8 cellular contexts compared by ENCODE assay signal in genomic region chr5:141135030-141135717, GRCh38. TPM values are rescaled to one million over a fixed set of nuclear protein-coding genes. Genes with fewer than 3 reads are reported as not detected.
A peak's percentile ranks its signal among the peaks of the same experiment; 100 is the strongest.
DNase-seq lines count a peak whose midpoint lies in the region; ATAC-seq, FAIRE-seq and TF ChIP-seq lines count a peak whose summit lies in the region.

Gene PCDHB5, plus strand, starts transcription at chr5:141135206. Its CDS starts 229 bp downstream, at chr5:141135435.

- H3K9me3 Mint-ChIP-seq in CD4-positive, alpha-beta memory T cell: peaks cover 9 to 62% (median 48%) of the 10 kb centered on the region in 8 donors
- peaks cover 27 to 45% (median 37%) of the 10 kb centered on the region in 7 donors for H3K9me3 Mint-ChIP-seq in CD14-positive monocyte

- H3K27me3 ChIP-seq in CD4-positive, alpha-beta memory T cell (ENCODE audit: insufficient read depth, low read length): no peaks in the 10 kb centered on the region
- H3K27me3 ChIP-seq in Karpas-422 (ENCODE audit: low read length) (no peaks in the 10 kb centered on the region), adipocyte (replicated peaks; ENCODE audit: control insufficient read depth, insufficient read depth, low read length) (no peaks in the 10 kb centered on the region), upper lobe of left lung (no peaks in the 10 kb centered on the region)

- DNase-seq in CD4-positive, alpha-beta memory T cell: peak in 1 of 5 donors; percentile 4
- DNase-seq in Karpas-422 (peak; percentile 62), adipocyte (ENCODE audit: low read depth) (peak; percentile 19), kidney (no peak), upper lobe of left lung (no peak), CD14-positive monocyte (ENCODE audit: low spot score) (no peak), left colon (no peak)

- FAIRE-seq in kidney (lab: Jason Lieb, UNC): no peak

- H3K4me3 ChIP-seq in CD4-positive, alpha-beta memory T cell (ENCODE audit: low read length in 2 of 2): no peak within 1 kb of the TSS
- H3K4me3 ChIP-seq in Karpas-422 (ENCODE audit: low read length): no peak within 1 kb of the TSS
- peak within 1 kb of the TSS; percentile 78 for H3K4me3 ChIP-seq in adipocyte (ENCODE audit: low read length)
- peak within 1 kb of the TSS; percentile 68 to 74 for H3K4me3 ChIP-seq in kidney (ENCODE audit: low read length in 2 of 2)
- H3K4me3 ChIP-seq in upper lobe of left lung: peak within 1 kb of the TSS in 3 of 4 donors; percentile 32 to 39 (median 39)

- H3K36me3 ChIP-seq in CD4-positive, alpha-beta memory T cell (ENCODE audit: insufficient read depth, low read length): no peaks in the 10 kb centered on the region
- H3K36me3 ChIP-seq in Karpas-422 (ENCODE audit: insufficient read depth, low read length) (no peaks in the 10 kb centered on the region), adipocyte (ENCODE audit: control insufficient read depth, insufficient read depth, low read length, severe bottlenecking) (no peaks in the 10 kb centered on the region), kidney (ENCODE audit: control insufficient read depth in 1 of 2, insufficient read depth in 2 of 2, low read length in 2 of 2) (no peaks in the 10 kb centered on the region), upper lobe of left lung (no peaks in the 10 kb centered on the region)

- TF ChIP-seq POLR2A in upper lobe of left lung (IDR thresholded peaks at IDR 0.05): no peak

- WGBS in upper lobe of left lung, 2 donors: 23% methylated on average over 22 of the region's 22 CpGs

- H3K27ac Mint-ChIP-seq in CD4-positive, alpha-beta memory T cell: no peak within 1 kb of the TSS
- H3K27ac Mint-ChIP-seq in CD14-positive monocyte: no peak within 1 kb of the TSS

- no peaks in the 10 kb centered on the region for H4K20me1 ChIP-seq in Karpas-422 (ENCODE audit: insufficient read depth, low read depth, low read length)

- H3K9ac ChIP-seq in Karpas-422 (ENCODE audit: low read length): no peak within 1 kb of the TSS
- peak within 1 kb of the TSS; percentile 49 for H3K9ac ChIP-seq in adipocyte (ENCODE audit: low read length)
- peak within 1 kb of the TSS in 1 of 2 donors; percentile 68 for H3K9ac ChIP-seq in kidney (ENCODE audit: low read length in 2 of 2)

- no peaks in the 10 kb centered on the region for H3K4me1 ChIP-seq in CD4-positive, alpha-beta memory T cell (ENCODE audit: insufficient read depth, low read length)
- H3K4me1 ChIP-seq in Karpas-422 (ENCODE audit: low read length) (no peaks in the 10 kb centered on the region), adipocyte (ENCODE audit: control insufficient read depth, insufficient read depth, low read length) (no peaks in the 10 kb centered on the region), kidney (ENCODE audit: control insufficient read depth in 1 of 2, insufficient read depth in 1 of 2, low read depth in 1 of 2, low read length in 2 of 2) (no peaks in the 10 kb centered on the region), upper lobe of left lung (no peaks in the 10 kb centered on the region)

- no peak within 1 kb of the TSS for H3K27ac ChIP-seq in CD4-positive, alpha-beta memory T cell (ENCODE audit: low read depth, low read length)
- no peak within 1 kb of the TSS for H3K27ac ChIP-seq in Karpas-422 (ENCODE audit: low read length)
- no peak within 1 kb of the TSS for H3K27ac ChIP-seq in kidney (ENCODE audit: low read depth in 2 of 2, low read length in 2 of 2)
- peak within 1 kb of the TSS in 1 of 4 donors; percentile 36 for H3K27ac ChIP-seq in upper lobe of left lung

- peak within 1 kb of the TSS; percentile 25 to 88 (median 64) for H3K4me3 Mint-ChIP-seq in CD4-positive, alpha-beta memory T cell
- peak within 1 kb of the TSS in 1 of 2 donors; percentile 36 for H3K4me3 Mint-ChIP-seq in CD14-positive monocyte

- no peak within 1 kb of the TSS for H3K4me2 ChIP-seq in Karpas-422 (ENCODE audit: low read depth, low read length, poor library complexity, severe bottlenecking)

- CTCF ChIA-PET in CD4-positive, alpha-beta memory T cell (lab: Charles Lee; ENCODE audit: partially characterized antibody): no interaction called here

- intact Hi-C loops in CD4-positive, alpha-beta memory T cell (cut with micrococcal nuclease): no loop called here
- intact Hi-C loops in kidney (cut with DNase I) (no loop called here), CD14-positive monocyte (cut with micrococcal nuclease) (no loop called here), left colon (cut with DNase I, micrococcal nuclease) (no loop called here)

- H3K79me2 ChIP-seq in Karpas-422 (ENCODE audit: low read length): no peaks in the 10 kb centered on the region

- H3K9me3 ChIP-seq in CD4-positive, alpha-beta memory T cell (ENCODE audit: control insufficient read depth in 1 of 2, low read length in 2 of 2): no peaks in the 10 kb centered on the region
- H3K9me3 ChIP-seq in Karpas-422 (ENCODE audit: low read length) (0 out of 2 replicates have a peak, but pooled peaks cover 2% of the 10 kb centered on the region), adipocyte (ENCODE audit: control insufficient read depth, low read length) (peaks cover 31% of the 10 kb centered on the region), kidney (ENCODE audit: control insufficient read depth in 1 of 2, low read length in 2 of 2) (peaks cover 13 to 32% of the 10 kb centered on the region in 2 donors), upper lobe of left lung (peaks cover 8 to 49% (median 37%) of the 10 kb centered on the region in 4 donors)

- H2AFZ ChIP-seq in Karpas-422 (ENCODE audit: low read length): no peak within 1 kb of the TSS

- H3K9me2 ChIP-seq in Karpas-422 (replicated peaks; ENCODE audit: insufficient read depth, low read length): no peaks in the 10 kb centered on the region

- ATAC-seq in upper lobe of left lung (ENCODE audit: low FRiP score in 2 of 2) (no peak), HG02759 (IDR thresholded peaks at IDR 0.05; ENCODE audit: unreplicated experiment) (no peak), left colon (no peak)

- peaks cover 0 to 7% of the 10 kb centered on the region in 2 donors for H3K36me3 Mint-ChIP-seq in CD4-positive, alpha-beta memory T cell
- no peaks in the 10 kb centered on the region for H3K36me3 Mint-ChIP-seq in CD14-positive monocyte

- TF ChIP-seq CTCF in kidney (IDR thresholded peaks at IDR 0.05; ENCODE audit: borderline replicate concordance, extremely low read depth, insufficient read depth) (peak; percentile 13), upper lobe of left lung (IDR thresholded peaks at IDR 0.05) (peak in 1 of 6 experiments; percentile 8), CD14-positive monocyte (IDR thresholded peaks at IDR 0.05) (no peak)

- no peak for TF ChIP-seq EP300 in upper lobe of left lung (IDR thresholded peaks at IDR 0.05)

- H3K4me1 Mint-ChIP-seq in CD4-positive, alpha-beta memory T cell: peaks cover 1 to 9% (median 6%) of the 10 kb centered on the region in 4 donors
- no peaks in the 10 kb centered on the region for H3K4me1 Mint-ChIP-seq in CD14-positive monocyte

- H3K27me3 Mint-ChIP-seq in CD4-positive, alpha-beta memory T cell: peaks cover 10 to 13% of the 10 kb centered on the region in 2 donors
- H3K27me3 Mint-ChIP-seq in CD14-positive monocyte (ENCODE audit: low read depth in 3 of 3): peaks cover 1 to 19% (median 3%) of the 10 kb centered on the region in 3 donors

- POLR2A ChIA-PET in CD4-positive, alpha-beta memory T cell (lab: Charles Lee; ENCODE audit: partially characterized antibody): no interaction called here

RNA-seq across cellular contexts. Expression of gene PCDHB5, which starts in this region (rescaled TPM):
- under 1 TPM in 1 of 2 experiments, not detected in 1; 0.17 TPM for total RNA-seq in CD4-positive, alpha-beta memory T cell
- not detected for polyA plus RNA-seq in CD4-positive, alpha-beta memory T cell
- not detected in 2 replicates for total RNA-seq in Karpas-422 (2014; rRNA removed; shearing (Covaris generic); ENCODE audit: low replicate concordance)
- total RNA-seq in kidney: 7.5 TPM
- polyA plus RNA-seq in kidney (ENCODE audit: insufficient read depth, low read depth, low replicate concordance): 2.1 TPM
- 10 to 100 TPM in 1 of 6 donors, 1 to 10 TPM in 5; 1.8 to 22.4 (median 2.2) TPM for total RNA-seq in upper lobe of left lung
- not detected for polyA plus RNA-seq in CD14-positive monocyte
- total RNA-seq in left colon: under 1 TPM; 0.31 to 0.56 TPM

Comparison
In these comparisons a context has a peak if more than half of its experiments do, and no peak if none do; other contexts are left out.
1. Peak in DNase-seq in Karpas-422; RNA of the gene not detected or under 1 TPM.
2. H3K4me3 ChIP-seq: peak in adipocyte (single experiment), kidney (2 of 2) and upper lobe of left lung (3 of 4); none in CD4-positive, alpha-beta memory T cell (0 of 2) and Karpas-422 (single experiment).